1 cellular context compared by ENCODE assay signal in the genomic region with DNA sequence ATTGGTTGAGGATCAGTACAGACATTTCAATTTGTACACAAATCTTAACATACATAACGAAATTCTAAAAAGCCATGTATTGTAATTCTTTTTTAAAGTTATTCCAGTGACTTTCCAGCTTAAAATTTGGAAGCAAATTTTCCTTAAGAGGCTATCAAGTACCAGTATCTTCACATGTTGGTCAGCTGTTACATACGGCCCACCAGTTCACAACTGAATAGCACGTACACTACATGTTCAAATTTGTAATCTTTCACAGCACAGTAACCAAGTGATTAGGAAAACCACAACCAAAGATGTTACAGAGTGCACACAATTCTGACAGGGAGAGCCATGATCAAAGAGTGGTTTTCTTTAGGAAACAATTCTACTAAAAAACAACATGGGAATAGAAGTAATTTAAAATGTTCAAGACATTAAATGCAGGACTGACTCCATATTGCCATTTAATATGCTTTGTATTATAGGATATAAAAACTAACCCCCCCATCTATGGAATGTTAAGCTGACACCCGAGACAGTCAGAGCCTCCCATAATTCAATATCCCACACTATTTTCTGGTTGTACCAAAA.
A peak's percentile ranks its signal among the peaks of the same experiment; 100 is the strongest.
TF ChIP-seq lines count a peak whose summit lies in the region.
"Not testable (repeated sequence)": the region's sequence is repeated elsewhere in the genome, so short reads cannot be mapped to it uniquely, and the experiment has no call there.

No MANE protein-coding gene starts in this region.

TF ChIP-seq in K562, 482 proteins besides CTCF, POLR2A, EP300 and RAD21:
- 0 out of 2 replicates have a peak, but pooled peaks have one; percentile 48 for TF ChIP-seq ZNF583 (CRISPR knock-in tag; IDR thresholded peaks at IDR 0.05)
- peak; percentile 75 for TF ChIP-seq PTRF (tag; IDR thresholded peaks at IDR 0.05)
- TF ChIP-seq, protein P1, sequence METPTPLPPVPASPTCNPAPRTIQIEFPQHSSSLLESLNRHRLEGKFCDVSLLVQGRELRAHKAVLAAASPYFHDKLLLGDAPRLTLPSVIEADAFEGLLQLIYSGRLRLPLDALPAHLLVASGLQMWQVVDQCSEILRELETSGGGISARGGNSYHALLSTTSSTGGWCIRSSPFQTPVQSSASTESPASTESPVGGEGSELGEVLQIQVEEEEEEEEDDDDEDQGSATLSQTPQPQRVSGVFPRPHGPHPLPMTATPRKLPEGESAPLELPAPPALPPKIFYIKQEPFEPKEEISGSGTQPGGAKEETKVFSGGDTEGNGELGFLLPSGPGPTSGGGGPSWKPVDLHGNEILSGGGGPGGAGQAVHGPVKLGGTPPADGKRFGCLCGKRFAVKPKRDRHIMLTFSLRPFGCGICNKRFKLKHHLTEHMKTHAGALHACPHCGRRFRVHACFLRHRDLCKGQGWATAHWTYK (CRISPR knock-in tag; IDR thresholded peaks at IDR 0.05), result peak; percentile 75; the same call in 1 of the 2 replicates
- TF ChIP-seq, protein P2, sequence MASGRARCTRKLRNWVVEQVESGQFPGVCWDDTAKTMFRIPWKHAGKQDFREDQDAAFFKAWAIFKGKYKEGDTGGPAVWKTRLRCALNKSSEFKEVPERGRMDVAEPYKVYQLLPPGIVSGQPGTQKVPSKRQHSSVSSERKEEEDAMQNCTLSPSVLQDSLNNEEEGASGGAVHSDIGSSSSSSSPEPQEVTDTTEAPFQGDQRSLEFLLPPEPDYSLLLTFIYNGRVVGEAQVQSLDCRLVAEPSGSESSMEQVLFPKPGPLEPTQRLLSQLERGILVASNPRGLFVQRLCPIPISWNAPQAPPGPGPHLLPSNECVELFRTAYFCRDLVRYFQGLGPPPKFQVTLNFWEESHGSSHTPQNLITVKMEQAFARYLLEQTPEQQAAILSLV (tag; IDR thresholded peaks at IDR 0.05), result 0 out of 2 replicates have a peak, but pooled peaks have one; percentile 24
- TF ChIP-seq ZNF79 (CRISPR knock-in tag; IDR thresholded peaks at IDR 0.05; ENCODE audit: low read depth), result peak; percentile 79
- TF ChIP-seq, protein P3, sequence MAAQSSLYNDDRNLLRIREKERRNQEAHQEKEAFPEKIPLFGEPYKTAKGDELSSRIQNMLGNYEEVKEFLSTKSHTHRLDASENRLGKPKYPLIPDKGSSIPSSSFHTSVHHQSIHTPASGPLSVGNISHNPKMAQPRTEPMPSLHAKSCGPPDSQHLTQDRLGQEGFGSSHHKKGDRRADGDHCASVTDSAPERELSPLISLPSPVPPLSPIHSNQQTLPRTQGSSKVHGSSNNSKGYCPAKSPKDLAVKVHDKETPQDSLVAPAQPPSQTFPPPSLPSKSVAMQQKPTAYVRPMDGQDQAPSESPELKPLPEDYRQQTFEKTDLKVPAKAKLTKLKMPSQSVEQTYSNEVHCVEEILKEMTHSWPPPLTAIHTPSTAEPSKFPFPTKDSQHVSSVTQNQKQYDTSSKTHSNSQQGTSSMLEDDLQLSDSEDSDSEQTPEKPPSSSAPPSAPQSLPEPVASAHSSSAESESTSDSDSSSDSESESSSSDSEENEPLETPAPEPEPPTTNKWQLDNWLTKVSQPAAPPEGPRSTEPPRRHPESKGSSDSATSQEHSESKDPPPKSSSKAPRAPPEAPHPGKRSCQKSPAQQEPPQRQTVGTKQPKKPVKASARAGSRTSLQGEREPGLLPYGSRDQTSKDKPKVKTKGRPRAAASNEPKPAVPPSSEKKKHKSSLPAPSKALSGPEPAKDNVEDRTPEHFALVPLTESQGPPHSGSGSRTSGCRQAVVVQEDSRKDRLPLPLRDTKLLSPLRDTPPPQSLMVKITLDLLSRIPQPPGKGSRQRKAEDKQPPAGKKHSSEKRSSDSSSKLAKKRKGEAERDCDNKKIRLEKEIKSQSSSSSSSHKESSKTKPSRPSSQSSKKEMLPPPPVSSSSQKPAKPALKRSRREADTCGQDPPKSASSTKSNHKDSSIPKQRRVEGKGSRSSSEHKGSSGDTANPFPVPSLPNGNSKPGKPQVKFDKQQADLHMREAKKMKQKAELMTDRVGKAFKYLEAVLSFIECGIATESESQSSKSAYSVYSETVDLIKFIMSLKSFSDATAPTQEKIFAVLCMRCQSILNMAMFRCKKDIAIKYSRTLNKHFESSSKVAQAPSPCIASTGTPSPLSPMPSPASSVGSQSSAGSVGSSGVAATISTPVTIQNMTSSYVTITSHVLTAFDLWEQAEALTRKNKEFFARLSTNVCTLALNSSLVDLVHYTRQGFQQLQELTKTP (IDR thresholded peaks at IDR 0.05; ENCODE audit: low read depth in 1 of 2, partially characterized antibody in 2 of 2), result peak in 1 of 2 experiments; percentile 44
- TF ChIP-seq TCF3 (CRISPR knock-in tag; IDR thresholded peaks at IDR 0.05), result 0 out of 2 replicates have a peak, but pooled peaks have one; percentile 14
- TF ChIP-seq PYGO2 (tag; IDR thresholded peaks at IDR 0.05), result peak; percentile 61; the same call in 1 of the 2 replicates
- TF ChIP-seq, protein P4, sequence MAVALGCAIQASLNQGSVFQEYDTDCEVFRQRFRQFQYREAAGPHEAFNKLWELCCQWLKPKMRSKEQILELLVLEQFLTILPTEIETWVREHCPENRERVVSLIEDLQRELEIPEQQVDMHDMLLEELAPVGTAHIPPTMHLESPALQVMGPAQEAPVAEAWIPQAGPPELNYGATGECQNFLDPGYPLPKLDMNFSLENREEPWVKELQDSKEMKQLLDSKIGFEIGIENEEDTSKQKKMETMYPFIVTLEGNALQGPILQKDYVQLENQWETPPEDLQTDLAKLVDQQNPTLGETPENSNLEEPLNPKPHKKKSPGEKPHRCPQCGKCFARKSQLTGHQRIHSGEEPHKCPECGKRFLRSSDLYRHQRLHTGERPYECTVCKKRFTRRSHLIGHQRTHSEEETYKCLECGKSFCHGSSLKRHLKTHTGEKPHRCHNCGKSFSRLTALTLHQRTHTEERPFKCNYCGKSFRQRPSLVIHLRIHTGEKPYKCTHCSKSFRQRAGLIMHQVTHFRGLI (CRISPR knock-in tag; IDR thresholded peaks at IDR 0.05), result peak; percentile 50; the same call in 1 of the 2 replicates
- 0 out of 2 replicates have a peak, but pooled peaks have one; percentile 13 for TF ChIP-seq ARID1B (IDR thresholded peaks at IDR 0.05)
- TF ChIP-seq ZNF134 (CRISPR knock-in tag; conservative IDR thresholded peaks at IDR 0.05), result peak; percentile 85
- TF ChIP-seq NR4A1 (CRISPR knock-in tag; IDR thresholded peaks at IDR 0.05); NR2C1 (IDR thresholded peaks at IDR 0.05): not testable (repeated sequence)
- TF ChIP-seq NR4A1 (tag; IDR thresholded peaks at IDR 0.05), result peak; percentile 89
- peak; percentile 62; the same call in 1 of the 2 replicates for TF ChIP-seq SMAD3 (CRISPR knock-in tag; conservative IDR thresholded peaks at IDR 0.05)
- TF ChIP-seq ZNF239 (CRISPR knock-in tag; IDR thresholded peaks at IDR 0.05), result peak; percentile 70
- TF ChIP-seq ZNF76 (CRISPR knock-in tag; IDR thresholded peaks at IDR 0.05; ENCODE audit: borderline replicate concordance), result 0 out of 2 replicates have a peak, but pooled peaks have one; percentile 62
- TF ChIP-seq, protein P5, sequence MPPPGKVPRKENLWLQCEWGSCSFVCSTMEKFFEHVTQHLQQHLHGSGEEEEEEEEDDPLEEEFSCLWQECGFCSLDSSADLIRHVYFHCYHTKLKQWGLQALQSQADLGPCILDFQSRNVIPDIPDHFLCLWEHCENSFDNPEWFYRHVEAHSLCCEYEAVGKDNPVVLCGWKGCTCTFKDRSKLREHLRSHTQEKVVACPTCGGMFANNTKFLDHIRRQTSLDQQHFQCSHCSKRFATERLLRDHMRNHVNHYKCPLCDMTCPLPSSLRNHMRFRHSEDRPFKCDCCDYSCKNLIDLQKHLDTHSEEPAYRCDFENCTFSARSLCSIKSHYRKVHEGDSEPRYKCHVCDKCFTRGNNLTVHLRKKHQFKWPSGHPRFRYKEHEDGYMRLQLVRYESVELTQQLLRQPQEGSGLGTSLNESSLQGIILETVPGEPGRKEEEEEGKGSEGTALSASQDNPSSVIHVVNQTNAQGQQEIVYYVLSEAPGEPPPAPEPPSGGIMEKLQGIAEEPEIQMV (tag; conservative IDR thresholded peaks at IDR 0.05; ENCODE audit: low read depth), result peak; percentile 73
- TF ChIP-seq CXXC5 (CRISPR knock-in tag; IDR thresholded peaks at IDR 0.05), result peak; percentile 64
- peak; percentile 91; the same call in 1 of the 2 replicates for TF ChIP-seq DMBX1 (CRISPR knock-in tag; IDR thresholded peaks at IDR 0.05; ENCODE audit: borderline replicate concordance)
- TF ChIP-seq, protein P6, sequence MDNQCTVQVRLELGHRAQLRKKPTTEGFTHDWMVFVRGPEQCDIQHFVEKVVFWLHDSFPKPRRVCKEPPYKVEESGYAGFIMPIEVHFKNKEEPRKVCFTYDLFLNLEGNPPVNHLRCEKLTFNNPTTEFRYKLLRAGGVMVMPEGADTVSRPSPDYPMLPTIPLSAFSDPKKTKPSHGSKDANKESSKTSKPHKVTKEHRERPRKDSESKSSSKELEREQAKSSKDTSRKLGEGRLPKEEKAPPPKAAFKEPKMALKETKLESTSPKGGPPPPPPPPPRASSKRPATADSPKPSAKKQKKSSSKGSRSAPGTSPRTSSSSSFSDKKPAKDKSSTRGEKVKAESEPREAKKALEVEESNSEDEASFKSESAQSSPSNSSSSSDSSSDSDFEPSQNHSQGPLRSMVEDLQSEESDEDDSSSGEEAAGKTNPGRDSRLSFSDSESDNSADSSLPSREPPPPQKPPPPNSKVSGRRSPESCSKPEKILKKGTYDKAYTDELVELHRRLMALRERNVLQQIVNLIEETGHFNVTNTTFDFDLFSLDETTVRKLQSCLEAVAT (IDR thresholded peaks at IDR 0.05), result peak; percentile 61 to 71; a peak in 3 of 4 replicates
- peak; percentile 65; the same call in 1 of the 2 replicates for TF ChIP-seq DDX20 (tag; IDR thresholded peaks at IDR 0.05; ENCODE audit: low read depth)
- peak; percentile 90 for TF ChIP-seq KLF6 (CRISPR knock-in tag; IDR thresholded peaks at IDR 0.05; ENCODE audit: borderline replicate concordance)
- peak; percentile 63; the same call in 1 of the 2 replicates for TF ChIP-seq PTTG1 (tag; IDR thresholded peaks at IDR 0.05; ENCODE audit: low read depth)
- peak; percentile 67; the same call in 1 of the 2 replicates for TF ChIP-seq HIVEP1 (CRISPR knock-in tag; IDR thresholded peaks at IDR 0.05)
- TF ChIP-seq TAF7 (tag; IDR thresholded peaks at IDR 0.05), result peak; percentile 37; the same call in 1 of the 2 replicates
- 0 out of 2 replicates have a peak, but pooled peaks have one; percentile 32 for TF ChIP-seq ZNF444 (CRISPR knock-in tag; IDR thresholded peaks at IDR 0.05)
- TF ChIP-seq TEAD1 (CRISPR knock-in tag; IDR thresholded peaks at IDR 0.05), result 0 out of 4 replicates have a peak, but pooled peaks of 1 of the 2 experiments have one; percentile 42
- TF ChIP-seq, protein P7, sequence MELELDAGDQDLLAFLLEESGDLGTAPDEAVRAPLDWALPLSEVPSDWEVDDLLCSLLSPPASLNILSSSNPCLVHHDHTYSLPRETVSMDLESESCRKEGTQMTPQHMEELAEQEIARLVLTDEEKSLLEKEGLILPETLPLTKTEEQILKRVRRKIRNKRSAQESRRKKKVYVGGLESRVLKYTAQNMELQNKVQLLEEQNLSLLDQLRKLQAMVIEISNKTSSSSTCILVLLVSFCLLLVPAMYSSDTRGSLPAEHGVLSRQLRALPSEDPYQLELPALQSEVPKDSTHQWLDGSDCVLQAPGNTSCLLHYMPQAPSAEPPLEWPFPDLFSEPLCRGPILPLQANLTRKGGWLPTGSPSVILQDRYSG (tag; conservative IDR thresholded peaks at IDR 0.05; ENCODE audit: low read depth), result peak; percentile 89
- TF ChIP-seq DACH1 (IDR thresholded peaks at IDR 0.05; ENCODE audit: partially characterized antibody), result peak; percentile 73
- peak; percentile 62; the same call in 1 of the 2 replicates for TF ChIP-seq TEAD2 (tag; IDR thresholded peaks at IDR 0.05)
- peak; percentile 56 for TF ChIP-seq NR2C1 (tag; IDR thresholded peaks at IDR 0.05)
- peak; percentile 23 for TF ChIP-seq BRD9 (IDR thresholded peaks at IDR 0.05; ENCODE audit: low read depth, partially characterized antibody)
- TF ChIP-seq, protein P8, sequence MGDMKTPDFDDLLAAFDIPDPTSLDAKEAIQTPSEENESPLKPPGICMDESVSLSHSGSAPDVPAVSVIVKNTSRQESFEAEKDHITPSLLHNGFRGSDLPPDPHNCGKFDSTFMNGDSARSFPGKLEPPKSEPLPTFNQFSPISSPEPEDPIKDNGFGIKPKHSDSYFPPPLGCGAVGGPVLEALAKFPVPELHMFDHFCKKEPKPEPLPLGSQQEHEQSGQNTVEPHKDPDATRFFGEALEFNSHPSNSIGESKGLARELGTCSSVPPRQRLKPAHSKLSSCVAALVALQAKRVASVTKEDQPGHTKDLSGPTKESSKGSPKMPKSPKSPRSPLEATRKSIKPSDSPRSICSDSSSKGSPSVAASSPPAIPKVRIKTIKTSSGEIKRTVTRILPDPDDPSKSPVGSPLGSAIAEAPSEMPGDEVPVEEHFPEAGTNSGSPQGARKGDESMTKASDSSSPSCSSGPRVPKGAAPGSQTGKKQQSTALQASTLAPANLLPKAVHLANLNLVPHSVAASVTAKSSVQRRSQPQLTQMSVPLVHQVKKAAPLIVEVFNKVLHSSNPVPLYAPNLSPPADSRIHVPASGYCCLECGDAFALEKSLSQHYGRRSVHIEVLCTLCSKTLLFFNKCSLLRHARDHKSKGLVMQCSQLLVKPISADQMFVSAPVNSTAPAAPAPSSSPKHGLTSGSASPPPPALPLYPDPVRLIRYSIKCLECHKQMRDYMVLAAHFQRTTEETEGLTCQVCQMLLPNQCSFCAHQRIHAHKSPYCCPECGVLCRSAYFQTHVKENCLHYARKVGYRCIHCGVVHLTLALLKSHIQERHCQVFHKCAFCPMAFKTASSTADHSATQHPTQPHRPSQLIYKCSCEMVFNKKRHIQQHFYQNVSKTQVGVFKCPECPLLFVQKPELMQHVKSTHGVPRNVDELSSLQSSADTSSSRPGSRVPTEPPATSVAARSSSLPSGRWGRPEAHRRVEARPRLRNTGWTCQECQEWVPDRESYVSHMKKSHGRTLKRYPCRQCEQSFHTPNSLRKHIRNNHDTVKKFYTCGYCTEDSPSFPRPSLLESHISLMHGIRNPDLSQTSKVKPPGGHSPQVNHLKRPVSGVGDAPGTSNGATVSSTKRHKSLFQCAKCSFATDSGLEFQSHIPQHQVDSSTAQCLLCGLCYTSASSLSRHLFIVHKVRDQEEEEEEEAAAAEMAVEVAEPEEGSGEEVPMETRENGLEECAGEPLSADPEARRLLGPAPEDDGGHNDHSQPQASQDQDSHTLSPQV (IDR thresholded peaks at IDR 0.05), result peak; percentile 95
- TF ChIP-seq BCL6 (CRISPR knock-in tag; IDR thresholded peaks at IDR 0.05), result 0 out of 2 replicates have a peak, but pooled peaks have one; percentile 31
- peak; percentile 82 for TF ChIP-seq SMAD4 (CRISPR knock-in tag; conservative IDR thresholded peaks at IDR 0.05)
- TF ChIP-seq, protein P9, sequence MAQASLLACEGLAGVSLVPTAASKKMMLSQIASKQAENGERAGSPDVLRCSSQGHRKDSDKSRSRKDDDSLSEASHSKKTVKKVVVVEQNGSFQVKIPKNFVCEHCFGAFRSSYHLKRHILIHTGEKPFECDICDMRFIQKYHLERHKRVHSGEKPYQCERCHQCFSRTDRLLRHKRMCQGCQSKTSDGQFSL (CRISPR knock-in tag; IDR thresholded peaks at IDR 0.05), result not testable (repeated sequence)
- TF ChIP-seq, protein P9 (tag; IDR thresholded peaks at IDR 0.05), result peak in 1 of 2 experiments; percentile 81; a peak in 2 of 4 replicates
- peak; percentile 49; the same call in 1 of the 2 replicates for TF ChIP-seq LEF1 (IDR thresholded peaks at IDR 0.05)
- 0 out of 2 replicates have a peak, but pooled peaks have one; percentile 30 for TF ChIP-seq ETV1 (tag; conservative IDR thresholded peaks at IDR 0.05; ENCODE audit: low read depth)
TF ChIP-seq in K562: peak in this region for 37; not testable (repeated sequence) for 445.
